ENCODE assay signal across 12 cellular contexts in genomic region chr5:15794117-15794985, GRCh38.
DNase-seq lines count a peak whose midpoint lies in the region; ATAC-seq and TF ChIP-seq lines count a peak whose summit lies in the region.
"Had no signal": no experiment of that assay in that cellular context is flagged by ENCODE, and none has a peak within 500 bp of the region (broad histone marks: within the 10 kb centered on the region; RNA-seq: fewer than 3 reads in every experiment).

No MANE protein-coding gene starts in this region.

- no CpG with 5 or more reads among the region's 5 CpGs for WGBS in neuronal stem cell (ENCODE audit: extremely low coverage in 2 of 2, insufficient read length in 2 of 2, insufficient replicate concordance in 1 of 2), 2 donors

- no peak overlapping the region for H2BK5ac ChIP-seq in neuronal stem cell (ENCODE audit: low read length)

- POLR2A ChIA-PET in Panc1 (lab: Charles Lee): no interaction called here

- H3K4me1 ChIP-seq in Panc1 (ENCODE audit: control insufficient read depth, insufficient read depth, low read length): no peaks in the 10 kb centered on the region
- H3K4me1 ChIP-seq in neuronal stem cell (ENCODE audit: control insufficient read depth in 2 of 2, insufficient read depth in 1 of 2, low read depth in 1 of 2, low read length in 2 of 2): peaks cover 4 to 9% of the 10 kb centered on the region in 2 donors

- H3K4me2 ChIP-seq in neuronal stem cell (ENCODE audit: insufficient read depth, low read length, poor library complexity, severe bottlenecking): no peak overlapping the region

- no peak overlapping the region for H3K4ac ChIP-seq in neuronal stem cell (ENCODE audit: low read length)

- H3K4me3 ChIP-seq in Panc1 (ENCODE audit: low read depth in 2 of 2, low read length in 2 of 2) (no peak overlapping the region), neuronal stem cell (ENCODE audit: low read length in 2 of 2) (no peak overlapping the region)
- H3K4me3 ChIP-seq: thyroid gland had no signal

- H3K23ac ChIP-seq in neuronal stem cell (ENCODE audit: low read depth, low read length, poor library complexity): no peak overlapping the region

- peaks cover 3% of the 10 kb centered on the region; the same call in 1 of the 2 replicates for H3K9me3 ChIP-seq in Panc1 (ENCODE audit: control insufficient read depth, insufficient read depth, low read depth, low read length)
- peaks cover 0 to 2% of the 10 kb centered on the region in 2 donors for H3K9me3 ChIP-seq in neuronal stem cell (replicated peaks in 1 of 2; ENCODE audit: control insufficient read depth in 2 of 2, insufficient read depth in 1 of 2, low read depth in 1 of 2, low read length in 2 of 2)
- H3K9me3 ChIP-seq: thyroid gland had no signal

- intact Hi-C loops in Panc1 (cut with micrococcal nuclease; ENCODE audit: unreplicated experiment): loop anchor here (5.0 kb wide), 1 partner anchor 687 kb away; no protein-coding TSS in a partner anchor

- peak overlapping the region; percentile 25 for H2AFZ ChIP-seq in neuronal stem cell (ENCODE audit: low read length)

- no peak overlapping the region for H4K8ac ChIP-seq in neuronal stem cell (ENCODE audit: low read depth, low read length)

- H3K27ac ChIP-seq in Panc1 (ENCODE audit: low read length) (no peak overlapping the region), neuronal stem cell (replicated peaks; ENCODE audit: low read length) (no peak overlapping the region)
- H3K27ac ChIP-seq: thyroid gland had no signal

- H3K9ac ChIP-seq in neuronal stem cell (ENCODE audit: low read depth, low read length, poor library complexity): no peak overlapping the region

- H3K14ac ChIP-seq in neuronal stem cell (ENCODE audit: low read length): no peak overlapping the region

- H3K27me3 ChIP-seq in Panc1 (ENCODE audit: control insufficient read depth, insufficient read depth, low read length) (no peaks in the 10 kb centered on the region), neuronal stem cell (ENCODE audit: control insufficient read depth in 3 of 3, insufficient read depth in 3 of 3, low read depth in 1 of 3, low read length in 3 of 3) (no peaks in the 10 kb centered on the region)
- H3K27me3 ChIP-seq: thyroid gland had no signal

- no TSS peak for BruUV-seq in Panc1 (replicated peaks; lab: Mats Ljungman, UMichigan)

- H2AK5ac ChIP-seq in neuronal stem cell (ENCODE audit: low read depth, low read length): no peak overlapping the region

- CTCF ChIA-PET in Panc1 (lab: Charles Lee): no interaction called here

- ATAC-seq in Panc1: no peak
- no peak for ATAC-seq in HG02642 (IDR thresholded peaks at IDR 0.05; ENCODE audit: poor library complexity, unreplicated experiment)

- H2BK12ac ChIP-seq in neuronal stem cell (ENCODE audit: low read length): no peak overlapping the region

- peak; percentile 23; the same call in 1 of the 2 replicates for TF ChIP-seq CTCF in Panc1 (IDR thresholded peaks at IDR 0.05)

- H4K91ac ChIP-seq in neuronal stem cell (ENCODE audit: low read depth, low read length, poor library complexity): no peak overlapping the region

- H3K18ac ChIP-seq in neuronal stem cell (ENCODE audit: low read length): no peak overlapping the region

- no peak overlapping the region for H2BK120ac ChIP-seq in neuronal stem cell (ENCODE audit: low read depth, low read length)

- H3K79me1 ChIP-seq in neuronal stem cell (ENCODE audit: low read depth, low read length): no peaks in the 10 kb centered on the region

- no peak overlapping the region for H2BK15ac ChIP-seq in neuronal stem cell (ENCODE audit: low read length)

- H3K36me3 ChIP-seq in Panc1 (ENCODE audit: control insufficient read depth, insufficient read depth, low read length) (no peaks in the 10 kb centered on the region), neuronal stem cell (replicated peaks in 1 of 2; ENCODE audit: control insufficient read depth in 2 of 2, insufficient read depth in 2 of 2, low read length in 2 of 2) (no peaks in the 10 kb centered on the region)
- H3K36me3 ChIP-seq: thyroid gland had no signal

- in situ Hi-C loops in Panc1 (cut with HindIII; ENCODE audit: low pct_unique_long_range_greater_than_20kb, low sequenced_read_pairs): no loop called here

- DNase-seq in ELR (ENCODE audit: low read depth): peak; percentile 28
- DNase-seq in Panc1 (ENCODE audit: low read depth, low spot score): no peak
- peak; percentile 23 for DNase-seq in fibroblast of gingiva (ENCODE audit: low read depth)
- no peak for DNase-seq in neuronal stem cell (ENCODE audit: low spot score)
- DNase-seq in NCI-H1092 (lab: John Stamatoyannopoulos, UW): no peak
- no peak for DNase-seq in OCI-M2 (lab: John Stamatoyannopoulos, UW; ENCODE audit: unreplicated experiment)
- DNase-seq in NCI-H1105 treated with DMSO at 0.1 percent for 48 hours (lab: John Stamatoyannopoulos, UW): no peak
- DNase-seq: activated B cell treated with CpG ODN at 0.5 μM for 24 hours; activated naive CD4-positive, alpha-beta T cell treated with anti-CD3 and anti-CD28 coated beads, Interleukin-2, amount 50 U/mL, for 16 hours; stimulated activated CD4-positive, alpha-beta T cell treated with anti-CD3 and anti-CD28 coated beads, Interleukin-15, amount 100 ng/mL, for 24 hours; thyroid gland had no signal

Comparison
In these comparisons a context has a peak if more than half of its experiments do, and no peak if none do; other contexts are left out.
1. DNase-seq: peak in ELR (single experiment) and fibroblast of gingiva (single experiment); none in Panc1 (single experiment), neuronal stem cell (single experiment), NCI-H1092 (single experiment), OCI-M2 (single experiment) and NCI-H1105 treated with DMSO at 0.1 percent for 48 hours (single experiment).